8 cellular contexts compared by ENCODE assay signal in genomic region chr17:49993423-49994037, GRCh38. TPM values are rescaled to one million over a fixed set of nuclear protein-coding genes. Genes with fewer than 3 reads are reported as not detected.
A peak's percentile ranks its signal among the peaks of the same experiment; 100 is the strongest.
DNase-seq lines count a peak whose midpoint lies in the region; ATAC-seq, FAIRE-seq and TF ChIP-seq lines count a peak whose summit lies in the region.

No MANE protein-coding gene starts in this region.

- CTCF ChIA-PET in H1 (lab: Charles Lee; ENCODE audit: partially characterized antibody): interaction anchor here (0.6 to 18.5 kb wide), 12 partner anchors 16 to 176 kb away, joined by 3 to 547 read pairs (median 112); partner anchors contain the start of gene TAC4

- H2AK5ac ChIP-seq in H1 (ENCODE audit: low read depth, low read length): no peak overlapping the region

- no peak for FAIRE-seq in H1 (lab: Jason Lieb, UNC)

- H3K79me1 ChIP-seq in H1 (ENCODE audit: low read depth, low read length): no peaks in the 10 kb centered on the region

- no peak overlapping the region for H3K4ac ChIP-seq in H1 (replicated peaks; ENCODE audit: insufficient read length, low read depth, low read length)

- H3K27ac ChIP-seq in Peyer's patch: no peak overlapping the region
- H3K27ac ChIP-seq in H1 (ENCODE audit: low read depth, low read length): no peak overlapping the region
- H3K27ac ChIP-seq in muscle layer of duodenum (ENCODE audit: low read length): no peak overlapping the region

- DNase-seq in ELF-1 (ENCODE audit: low read depth, low spot score) (peak; percentile 64), Peyer's patch (peak in 2 of 3 donors; percentile 21 to 57), H1 (ENCODE audit: low read depth in 1 of 2, low spot score in 2 of 2) (peak in 1 of 2 experiments; percentile 74), sciatic nerve (ENCODE audit: low spot score) (no peak), cerebellar nuclear complex (lab: John Stamatoyannopoulos, UW) (no peak)

- ATAC-seq in GM19351 (IDR thresholded peaks at IDR 0.05; ENCODE audit: unreplicated experiment) (no peak), sciatic nerve (no peak), HG03457 (IDR thresholded peaks at IDR 0.05; ENCODE audit: unreplicated experiment) (no peak)

- H3K4me1 ChIP-seq in Peyer's patch: peaks cover 0 to 34% (median 19%) of the 10 kb centered on the region in 4 donors
- peaks cover 7 to 35% (median 18%) of the 10 kb centered on the region in 4 experiments; a peak in 6 of 7 replicates for H3K4me1 ChIP-seq in H1 (replicated peaks in 1 of 4; ENCODE audit: control insufficient read depth in 3 of 4, insufficient read depth in 4 of 4, low read length in 3 of 4)
- H3K4me1 ChIP-seq in muscle layer of duodenum (ENCODE audit: control insufficient read depth in 1 of 2, insufficient read depth in 2 of 2, low read length in 2 of 2): peaks cover 4 to 36% of the 10 kb centered on the region in 2 donors

- no peak overlapping the region for H3K14ac ChIP-seq in H1 (ENCODE audit: insufficient read length)

- TF ChIP-seq CTCF in Peyer's patch (IDR thresholded peaks at IDR 0.05) (no peak), H1 (IDR thresholded peaks at IDR 0.05; ENCODE audit: control extremely low read depth in 1 of 3, insufficient read depth in 1 of 3, low read depth in 1 of 3, low read length in 3 of 3) (no peak)

- H3K23me2 ChIP-seq in H1 (ENCODE audit: low read depth, low read length): peaks cover 18% of the 10 kb centered on the region; the same call in 1 of the 2 replicates

- peak overlapping the region; percentile 67 to 91 for H3K4me2 ChIP-seq in H1 (ENCODE audit: insufficient read depth in 1 of 2, low read depth in 2 of 2, low read length in 2 of 2)

- intact Hi-C loops in sciatic nerve (cut with DNase I): no loop called here

- no peak overlapping the region for H2BK120ac ChIP-seq in H1 (replicated peaks; ENCODE audit: low read depth, low read length)

- no peak overlapping the region for H2BK15ac ChIP-seq in H1 (ENCODE audit: low read length)

- POLR2A ChIA-PET in H1 (lab: Charles Lee; ENCODE audit: partially characterized antibody): interaction anchor here (0.6 to 3.3 kb wide), 16 partner anchors 7 to 142 kb away, joined by 3 to 14 read pairs (median 4); no protein-coding TSS in a partner anchor

- H3K23ac ChIP-seq in H1 (ENCODE audit: insufficient read length): no peak overlapping the region

- no peak overlapping the region; the same call in 1 of the 2 replicates for H2BK20ac ChIP-seq in H1 (ENCODE audit: low read length)

- H3K27me3 ChIP-seq in Peyer's patch (peaks cover 0 to 23% of the 10 kb centered on the region in 2 donors), H1 (replicated peaks in 1 of 4; ENCODE audit: control insufficient read depth in 3 of 4, extremely low read depth in 1 of 4, insufficient read depth in 3 of 4, low read length in 3 of 4) (peaks cover 58 to 97% (median 90%) of the 10 kb centered on the region in 4 experiments), muscle layer of duodenum (ENCODE audit: low read depth, low read length) (peaks cover 62% of the 10 kb centered on the region)

- 4% methylated on average over 49 of the region's 77 CpGs; no CpG with 5 or more reads in 1 of the 2 experiments for WGBS in H1 (ENCODE audit: extremely low coverage in 1 of 2, insufficient coverage in 1 of 2, insufficient read length in 1 of 2, insufficient replicate concordance in 2 of 2, low coverage in 1 of 2, low lambda C conversion rate in 2 of 2, missing lambda C conversion rate in 1 of 2), 2 experiments

- no peak for TF ChIP-seq EP300 in H1 (IDR thresholded peaks at IDR 0.05; ENCODE audit: borderline replicate concordance in 1 of 2, low read depth in 2 of 2, low read length in 2 of 2)

- no peak overlapping the region for H4K91ac ChIP-seq in H1 (replicated peaks; ENCODE audit: insufficient read length, low read length)

- no peak overlapping the region for H3K9ac ChIP-seq in H1 (replicated peaks in 1 of 4; ENCODE audit: extremely low read depth in 1 of 4, low read depth in 3 of 4, low read length in 3 of 4)

- H3K18ac ChIP-seq in H1 (ENCODE audit: extremely low read depth, low read length): peak overlapping the region; percentile 48; the same call in 1 of the 2 replicates

- no peaks in the 10 kb centered on the region for H3K9me3 ChIP-seq in Peyer's patch
- peaks cover 0 to 5% of the 10 kb centered on the region in 2 experiments; a peak in 1 of 4 replicates for H3K9me3 ChIP-seq in H1 (ENCODE audit: insufficient read depth in 2 of 2, low read depth in 1 of 2, low read length in 1 of 2)
- no peaks in the 10 kb centered on the region for H3K9me3 ChIP-seq in muscle layer of duodenum (ENCODE audit: control insufficient read depth in 1 of 2, low read length in 2 of 2)

- H2AFZ ChIP-seq in H1 (ENCODE audit: low read length): peak overlapping the region; percentile 81; the same call in 1 of the 2 replicates

- no peak overlapping the region for H2BK5ac ChIP-seq in H1 (ENCODE audit: low read depth, low read length)

- H4K20me1 ChIP-seq in H1 (replicated peaks in 1 of 2; ENCODE audit: control insufficient read depth in 1 of 2, insufficient read depth in 2 of 2, low read length in 2 of 2): peaks cover 2 to 15% of the 10 kb centered on the region in 2 experiments

- no peak for TF ChIP-seq POLR2A in Peyer's patch (IDR thresholded peaks at IDR 0.05)
- TF ChIP-seq POLR2A in H1 (IDR thresholded peaks at IDR 0.05; ENCODE audit: control extremely low read depth in 1 of 2, low read depth in 2 of 2, low read length in 2 of 2): no peak

- H4K5ac ChIP-seq in H1 (ENCODE audit: insufficient read length, low read depth, low read length): no peak overlapping the region

- H3K79me2 ChIP-seq in H1 (ENCODE audit: control insufficient read depth in 1 of 2, insufficient read depth in 2 of 2, low read length in 2 of 2): no peaks in the 10 kb centered on the region

- H3K4me3 ChIP-seq in Peyer's patch: peak overlapping the region; percentile 21 to 57 (median 51)
- peak overlapping the region; percentile 40 to 63 (median 44) for H3K4me3 ChIP-seq in H1 (ENCODE audit: extremely low read depth in 1 of 4, insufficient read depth in 2 of 4, low read depth in 3 of 4, low read length in 4 of 4)
- H3K4me3 ChIP-seq in muscle layer of duodenum (ENCODE audit: low read depth in 1 of 2, low read length in 2 of 2): peak overlapping the region; percentile 11 to 58

- peak overlapping the region; percentile 46 for H4K8ac ChIP-seq in H1 (ENCODE audit: extremely low read depth, insufficient read depth, low read length)

- 0 out of 2 replicates have a peak overlapping the region, but pooled peaks have one; percentile 78 for H2BK12ac ChIP-seq in H1 (ENCODE audit: low read depth, low read length)

- TF ChIP-seq RAD21 in H1 (IDR thresholded peaks at IDR 0.05 in 1 of 2, conservative IDR thresholded peaks at IDR 0.05 in 1 of 2; ENCODE audit: low read depth in 2 of 2, low read length in 2 of 2): no peak

- H3K36me3 ChIP-seq in Peyer's patch (no peaks in the 10 kb centered on the region), H1 (ENCODE audit: control insufficient read depth in 2 of 4, insufficient read depth in 4 of 4, low read length in 3 of 4) (no peaks in the 10 kb centered on the region; a peak in 1 of 8 replicates), muscle layer of duodenum (ENCODE audit: control insufficient read depth in 1 of 2, insufficient read depth in 2 of 2, low read length in 2 of 2) (no peaks in the 10 kb centered on the region)

- no peak overlapping the region for H3K56ac ChIP-seq in H1 (replicated peaks; ENCODE audit: insufficient read length, low read depth, low read length)

TF ChIP-seq in H1, 55 proteins besides CTCF, POLR2A, EP300 and RAD21 (continues in another document):
- no peak for TF ChIP-seq NANOG (IDR thresholded peaks at IDR 0.05; ENCODE audit: insufficient read depth, low read depth, low read length, poor library complexity, severe bottlenecking)
- no peak for TF ChIP-seq RNF2 (IDR thresholded peaks at IDR 0.05; ENCODE audit: borderline replicate concordance, low read depth, low read length, missing control alignments, poor library complexity, severe bottlenecking)
- TF ChIP-seq, protein P1, sequence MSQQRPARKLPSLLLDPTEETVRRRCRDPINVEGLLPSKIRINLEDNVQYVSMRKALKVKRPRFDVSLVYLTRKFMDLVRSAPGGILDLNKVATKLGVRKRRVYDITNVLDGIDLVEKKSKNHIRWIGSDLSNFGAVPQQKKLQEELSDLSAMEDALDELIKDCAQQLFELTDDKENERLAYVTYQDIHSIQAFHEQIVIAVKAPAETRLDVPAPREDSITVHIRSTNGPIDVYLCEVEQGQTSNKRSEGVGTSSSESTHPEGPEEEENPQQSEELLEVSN (IDR thresholded peaks at IDR 0.05): 0 out of 2 replicates have a peak, but pooled peaks have one; percentile 8
- TF ChIP-seq CREB1 (IDR thresholded peaks at IDR 0.05): no peak
- TF ChIP-seq RXRA (IDR thresholded peaks at IDR 0.05; ENCODE audit: insufficient read depth, low read depth, low read length): no peak
- TF ChIP-seq POU5F1 (IDR thresholded peaks at IDR 0.05; ENCODE audit: low read depth, low read length): no peak
- no peak for TF ChIP-seq SRF (IDR thresholded peaks at IDR 0.05; ENCODE audit: low read depth, low read length)
- TF ChIP-seq SP4 (IDR thresholded peaks at IDR 0.05; ENCODE audit: low read length): no peak

RNA-seq across cellular contexts. Expression of gene DLX3, which starts 1.5 kb away (rescaled TPM):
- total RNA-seq in Peyer's patch (not detected), sciatic nerve (0.22 TPM)
- 0.15 TPM in 1 of 2 replicates, not detected in the other for total RNA-seq in H1 (2021; fragmentation: NEBNext Ultra II Directional; extraction: Animal tissue kit (Norgen Biotek cat#: 25700))
- 0.06 and 0.20 TPM in 2 replicates for polyA plus RNA-seq in H1 (2011; rRNA removed)
- polyA plus RNA-seq in H1 (2011; cell fraction: cytosol; rRNA removed): 0.12 TPM
- polyA plus RNA-seq in H1 (2011; cell fraction: nucleus; rRNA removed): 0.29 TPM
- polyA plus RNA-seq in H1 (2012, experiment 1 of 2): 0.15 to 0.25 TPM (median 0.25 TPM) in 3 of 4 replicates, not detected in the other
- polyA plus RNA-seq in H1 (2012, experiment 2 of 2): 0.35 TPM
- 0.12 TPM for polyA plus RNA-seq in H1 (2013, experiment 1 of 2)
- 0.17 TPM for polyA plus RNA-seq in H1 (2013, experiment 2 of 2)
- polyA minus RNA-seq in H1 (2011; rRNA and poly(A)+ RNA removed): 0.09 and 0.10 TPM in 2 replicates
- polyA minus RNA-seq in H1 (2011; cell fraction: cytosol; rRNA and poly(A)+ RNA removed): not detected
- polyA minus RNA-seq in H1 (2011; cell fraction: nucleus; rRNA and poly(A)+ RNA removed): 1.3 TPM

RNA-seq across cellular contexts. Expression of gene DLX4, which starts 24.5 kb away (rescaled TPM):
- total RNA-seq in Peyer's patch: not detected
- total RNA-seq in H1 (2021; fragmentation: NEBNext Ultra II Directional; extraction: Animal tissue kit (Norgen Biotek cat#: 25700)): 0.80 and 0.88 TPM in 2 replicates
- polyA plus RNA-seq in H1 (2011; rRNA removed): 0.67 and 1.5 TPM in 2 replicates
- 0.94 TPM for polyA plus RNA-seq in H1 (2011; cell fraction: cytosol; rRNA removed)
- polyA plus RNA-seq in H1 (2011; cell fraction: nucleus; rRNA removed): 5.0 TPM
- 0.64 to 1.2 TPM (median 0.93 TPM) in 4 replicates for polyA plus RNA-seq in H1 (2012, experiment 1 of 2)
- 0.84 TPM for polyA plus RNA-seq in H1 (2012, experiment 2 of 2)
- polyA plus RNA-seq in H1 (2013, experiment 1 of 2): 0.97 TPM
- polyA plus RNA-seq in H1 (2013, experiment 2 of 2): 0.87 TPM
- polyA minus RNA-seq in H1 (2011; rRNA and poly(A)+ RNA removed): 0.39 and 0.73 TPM in 2 replicates
- 0.88 TPM for polyA minus RNA-seq in H1 (2011; cell fraction: cytosol; rRNA and poly(A)+ RNA removed)
- polyA minus RNA-seq in H1 (2011; cell fraction: nucleus; rRNA and poly(A)+ RNA removed): 2.2 TPM
- not detected for total RNA-seq in sciatic nerve

Comparison
In these comparisons a context has a peak if more than half of its experiments do, and no peak if none do; other contexts are left out.
1. DNase-seq: peak in ELF-1 (single experiment) and Peyer's patch (2 of 3); none in sciatic nerve (single experiment) and cerebellar nuclear complex (0 of 2).
2. Peak in every context shown above with its lines, with median percentiles within 50 percentile points of each other: H3K4me3 ChIP-seq.